In genomic region chr17:7562208-7562605, GRCh38 we compare ENCODE assay signal across 8 cellular contexts. TPM values are rescaled to one million over a fixed set of nuclear protein-coding genes. Genes with fewer than 3 reads are reported as not detected.
DNase-seq lines count a peak whose midpoint lies in the region; ATAC-seq and TF ChIP-seq lines count a peak whose summit lies in the region.

No MANE protein-coding gene starts in this region.

- no peaks in the 10 kb centered on the region for H3K9me3 ChIP-seq in left ventricle myocardium inferior (replicated peaks)
- H3K9me3 ChIP-seq in SK-N-SH: no peaks in the 10 kb centered on the region

- H2AFZ ChIP-seq in SK-N-SH (ENCODE audit: low read depth): no peak overlapping the region

- H3F3A ChIP-seq in SK-N-SH (replicated peaks; ENCODE audit: insufficient read depth): peaks cover 8% of the 10 kb centered on the region

- ATAC-seq in Right ventricle myocardium inferior: no peak

- TF ChIP-seq RAD21 in SK-N-SH (IDR thresholded peaks at IDR 0.05; ENCODE audit: low read length): no peak

- H3K9me2 ChIP-seq in SK-N-SH: no peaks in the 10 kb centered on the region

- no peaks in the 10 kb centered on the region for H3K27me3 ChIP-seq in left ventricle myocardium inferior (ENCODE audit: low read depth)
- H3K27me3 ChIP-seq in SK-N-SH (ENCODE audit: insufficient read depth): no peaks in the 10 kb centered on the region

- intact Hi-C loops in left ventricle myocardium inferior (cut with micrococcal nuclease): loop anchor here (10.0 kb wide), 1 partner anchor 47 kb away; no protein-coding TSS in a partner anchor
- intact Hi-C loops in Right ventricle myocardium inferior (cut with DNase I): loop anchor here (10.0 kb wide), 1 partner anchor 307 kb away; the partner anchor contains the start of genes CTDNEP1 and ELP5

- no peaks in the 10 kb centered on the region for H4K20me1 ChIP-seq in SK-N-SH (ENCODE audit: insufficient read depth)

- in situ Hi-C loops in GM13976 (cut with MboI; ENCODE audit: low sequenced_read_pairs, unreplicated experiment): no loop called here

- H3K4me1 ChIP-seq in left ventricle myocardium inferior: peaks cover 77% of the 10 kb centered on the region
- H3K4me1 ChIP-seq in SK-N-SH (ENCODE audit: control insufficient read depth in 1 of 2, insufficient read depth in 2 of 2, low read depth in 1 of 2, low read length in 1 of 2): peaks cover 17 to 51% of the 10 kb centered on the region in 2 experiments

- no peak for DNase-seq in left ventricle myocardium inferior
- no peak for DNase-seq in Right ventricle myocardium inferior (ENCODE audit: missing footprints)
- no peak for DNase-seq in SK-N-SH
- DNase-seq in fibroblast of villous mesenchyme (ENCODE audit: low read depth): no peak
- DNase-seq in NCI-H2196 (lab: John Stamatoyannopoulos, UW; ENCODE audit: unreplicated experiment): no peak
- DNase-seq in GM13976 (ENCODE audit: low spot score): no peak
- DNase-seq in NOMO-1 treated with DMSO at 0.1 percent for 48 hours (lab: John Stamatoyannopoulos, UW; ENCODE audit: unreplicated experiment): no peak

- H3K4me3 ChIP-seq in left ventricle myocardium inferior: peak overlapping the region; percentile 99
- peak overlapping the region; percentile 88 to 90 for H3K4me3 ChIP-seq in SK-N-SH (ENCODE audit: low read depth in 2 of 2, low read length in 1 of 2)
- H3K4me3 ChIP-seq in fibroblast of villous mesenchyme (ENCODE audit: low read depth, low read length): peak overlapping the region; percentile 84
- peak overlapping the region; percentile 59 to 98 (median 91) for H3K4me3 ChIP-seq in skin epidermis

- TF ChIP-seq CTCF in left ventricle myocardium inferior (IDR thresholded peaks at IDR 0.05; ENCODE audit: borderline replicate concordance) (no peak), SK-N-SH (IDR thresholded peaks at IDR 0.05) (no peak), fibroblast of villous mesenchyme (IDR thresholded peaks at IDR 0.05; ENCODE audit: insufficient read depth, low read depth, low read length) (no peak), GM13976 (IDR thresholded peaks at IDR 0.05; ENCODE audit: borderline replicate concordance, control extremely low read depth, extremely low read depth, insufficient read depth, missing control alignments) (no peak)

- WGBS in SK-N-SH (ENCODE audit: low lambda C conversion rate): 1% methylated on average over 24 of the region's 28 CpGs

- peaks cover 53% of the 10 kb centered on the region for H3K79me2 ChIP-seq in SK-N-SH (ENCODE audit: insufficient read depth)

- H3K36me3 ChIP-seq in left ventricle myocardium inferior (peaks cover 43% of the 10 kb centered on the region), SK-N-SH (replicated peaks in 1 of 2; ENCODE audit: control insufficient read depth in 1 of 2, insufficient read depth in 2 of 2, low read length in 1 of 2) (peaks cover 27 to 33% of the 10 kb centered on the region in 2 experiments)

- no peak for TF ChIP-seq EP300 in SK-N-SH (IDR thresholded peaks at IDR 0.05; ENCODE audit: borderline replicate concordance in 1 of 2, low read depth in 1 of 2, low read length in 1 of 2)

- H3K27ac ChIP-seq in left ventricle myocardium inferior (replicated peaks) (peak overlapping the region; percentile 94), SK-N-SH (ENCODE audit: low read depth in 2 of 2, low read length in 1 of 2) (peak overlapping the region; percentile 16 to 85; a peak in 3 of 4 replicates), skin epidermis (peak overlapping the region; percentile 70 to 98 (median 91))

- H3K4me2 ChIP-seq in SK-N-SH: peak overlapping the region; percentile 92

- POLR2A ChIA-PET in SK-N-SH (lab: Yijun Ruan, JAX): interaction anchor here (0.5 to 2.7 kb wide), 4 partner anchors 12 to 392 kb away, joined by 3 to 7 read pairs (median 4); partner anchors contain the start of gene TNFSF12

- H3K9ac ChIP-seq in SK-N-SH: peak overlapping the region; percentile 93

- CTCF ChIA-PET in SK-N-SH (lab: Yijun Ruan, JAX): interaction anchor here (2.2 to 10.7 kb wide), 8 partner anchors 10 to 213 kb away, joined by 11 to 236 read pairs (median 32); partner anchors contain the start of genes KCTD11, MPDU1, TMEM95 and TNFSF12

TF ChIP-seq in SK-N-SH, 30 proteins besides CTCF, POLR2A, EP300 and RAD21:
- TF ChIP-seq, protein P1, sequence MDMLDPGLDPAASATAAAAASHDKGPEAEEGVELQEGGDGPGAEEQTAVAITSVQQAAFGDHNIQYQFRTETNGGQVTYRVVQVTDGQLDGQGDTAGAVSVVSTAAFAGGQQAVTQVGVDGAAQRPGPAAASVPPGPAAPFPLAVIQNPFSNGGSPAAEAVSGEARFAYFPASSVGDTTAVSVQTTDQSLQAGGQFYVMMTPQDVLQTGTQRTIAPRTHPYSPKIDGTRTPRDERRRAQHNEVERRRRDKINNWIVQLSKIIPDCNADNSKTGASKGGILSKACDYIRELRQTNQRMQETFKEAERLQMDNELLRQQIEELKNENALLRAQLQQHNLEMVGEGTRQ (IDR thresholded peaks at IDR 0.05; ENCODE audit: borderline replicate concordance, low read depth, low read length): no peak
- TF ChIP-seq SMC3 (IDR thresholded peaks at IDR 0.05; ENCODE audit: low read depth, low read length): no peak
- no peak for TF ChIP-seq RFX5 (IDR thresholded peaks at IDR 0.05; ENCODE audit: low read length)
- no peak for TF ChIP-seq TAF1 (IDR thresholded peaks at IDR 0.05; ENCODE audit: borderline replicate concordance, low read depth, low read length)
- no peak for TF ChIP-seq JUND (IDR thresholded peaks at IDR 0.05)
- no peak for TF ChIP-seq RXRA (IDR thresholded peaks at IDR 0.05; ENCODE audit: borderline replicate concordance, low read depth)
- no peak for TF ChIP-seq RCOR1 (IDR thresholded peaks at IDR 0.05; ENCODE audit: low read length)
- TF ChIP-seq FOXJ3 (CRISPR knock-in tag; IDR thresholded peaks at IDR 0.05): no peak
- no peak for TF ChIP-seq MEF2A (IDR thresholded peaks at IDR 0.05; ENCODE audit: borderline replicate concordance, low read depth)
- no peak for TF ChIP-seq TEAD4 (IDR thresholded peaks at IDR 0.05; ENCODE audit: borderline replicate concordance, insufficient read depth)
- no peak for TF ChIP-seq REST (IDR thresholded peaks at IDR 0.05; ENCODE audit: low read depth, low read length)
- no peak for TF ChIP-seq GATA2 (CRISPR knock-in tag; IDR thresholded peaks at IDR 0.05)
- no peak; the same call in 1 of the 2 replicates for TF ChIP-seq MXI1 (IDR thresholded peaks at IDR 0.05; ENCODE audit: low read depth, low read length)
- TF ChIP-seq FOSL2 (IDR thresholded peaks at IDR 0.05; ENCODE audit: borderline replicate concordance, low read depth): no peak
- no peak for TF ChIP-seq POLR2AphosphoS5 (IDR thresholded peaks at IDR 0.05; ENCODE audit: low read depth, low read length)

RNA-seq across cellular contexts. Expression of gene SENP3, which starts 0.5 kb away (rescaled TPM):
- total RNA-seq in left ventricle myocardium inferior (29.5 TPM), Right ventricle myocardium inferior (33.0 TPM), fibroblast of villous mesenchyme (69.9 and 75.1 TPM in 2 replicates)
- 80.8 and 103 TPM in 2 replicates for polyA plus RNA-seq in SK-N-SH (2012; rRNA removed)
- polyA plus RNA-seq in SK-N-SH (2012; cell fraction: cytosol; rRNA removed): 69.1 and 90.7 TPM in 2 replicates
- 84.6 and 106 TPM in 2 replicates for polyA plus RNA-seq in SK-N-SH (2012; cell fraction: nucleus; rRNA removed)

RNA-seq across cellular contexts. Expression of gene TNFSF13, which starts 3.7 kb away (rescaled TPM):
- 6.3 TPM for total RNA-seq in left ventricle myocardium inferior
- total RNA-seq in Right ventricle myocardium inferior: 13.5 TPM
- 1.0 and 2.1 TPM in 2 replicates for polyA plus RNA-seq in SK-N-SH (2012; rRNA removed)
- polyA plus RNA-seq in SK-N-SH (2012; cell fraction: cytosol; rRNA removed): 1.4 TPM in 2 replicates
- polyA plus RNA-seq in SK-N-SH (2012; cell fraction: nucleus; rRNA removed): 2.0 and 2.6 TPM in 2 replicates
- 0.43 and 0.64 TPM in 2 replicates for total RNA-seq in fibroblast of villous mesenchyme

RNA-seq across cellular contexts. Expression of gene TNFSF12, which starts 13.3 kb away (rescaled TPM):
- total RNA-seq in left ventricle myocardium inferior (29.9 TPM), Right ventricle myocardium inferior (41.7 TPM), fibroblast of villous mesenchyme (11.7 and 14.5 TPM in 2 replicates)
- polyA plus RNA-seq in SK-N-SH (2012; rRNA removed): 31.1 and 47.6 TPM in 2 replicates
- polyA plus RNA-seq in SK-N-SH (2012; cell fraction: cytosol; rRNA removed): 28.9 and 37.1 TPM in 2 replicates
- 13.2 and 15.5 TPM in 2 replicates for polyA plus RNA-seq in SK-N-SH (2012; cell fraction: nucleus; rRNA removed)

RNA-seq across cellular contexts. Expression of gene CD68, which starts 17.2 kb away (rescaled TPM):
- 25.5 TPM for total RNA-seq in left ventricle myocardium inferior
- total RNA-seq in Right ventricle myocardium inferior: 40.4 TPM
- polyA plus RNA-seq in SK-N-SH (2012; rRNA removed): 34.6 and 62.4 TPM in 2 replicates
- polyA plus RNA-seq in SK-N-SH (2012; cell fraction: cytosol; rRNA removed): 22.0 and 35.5 TPM in 2 replicates
- 2.4 and 3.1 TPM in 2 replicates for polyA plus RNA-seq in SK-N-SH (2012; cell fraction: nucleus; rRNA removed)
- 9.1 and 9.7 TPM in 2 replicates for total RNA-seq in fibroblast of villous mesenchyme

RNA-seq across cellular contexts. Expression of gene MPDU1, which starts 21.4 kb away (rescaled TPM):
- 24.9 TPM for total RNA-seq in left ventricle myocardium inferior
- 32.0 TPM for total RNA-seq in Right ventricle myocardium inferior
- polyA plus RNA-seq in SK-N-SH (2012; rRNA removed): 126 and 142 TPM in 2 replicates
- polyA plus RNA-seq in SK-N-SH (2012; cell fraction: cytosol; rRNA removed): 85.1 and 108 TPM in 2 replicates
- polyA plus RNA-seq in SK-N-SH (2012; cell fraction: nucleus; rRNA removed): 114 and 134 TPM in 2 replicates
- total RNA-seq in fibroblast of villous mesenchyme: 70.5 and 101 TPM in 2 replicates
